12 cellular contexts compared by ENCODE assay signal in genomic region chr1:76879014-76879413, GRCh38. TPM values are rescaled to one million over a fixed set of nuclear protein-coding genes. Genes with fewer than 3 reads are reported as not detected.
A peak's percentile ranks its signal among the peaks of the same experiment; 100 is the strongest.
DNase-seq lines count a peak whose midpoint lies in the region; ATAC-seq and TF ChIP-seq lines count a peak whose summit lies in the region.
"Not testable (repeated sequence)": the region's sequence is repeated elsewhere in the genome, so short reads cannot be mapped to it uniquely, and the experiment has no call there.
"Had no signal": no experiment of that assay in that cellular context is flagged by ENCODE, and none has a peak within 500 bp of the region (broad histone marks: within the 10 kb centered on the region; RNA-seq: fewer than 3 reads in every experiment).

No MANE protein-coding gene starts in this region.

- intact Hi-C loops in PC-3 (cut with micrococcal nuclease); mammary epithelial cell (cut with micrococcal nuclease): not testable (repeated sequence)

- not testable (repeated sequence) for BruUV-seq in PC-3 (replicated peaks; lab: Mats Ljungman, UMichigan); mammary epithelial cell (replicated peaks; lab: Mats Ljungman, UMichigan)

- dilution Hi-C loops in mammary epithelial cell (cut with HindIII; ENCODE audit: low sequenced_read_pairs), result not testable (repeated sequence)

- POLR2A ChIA-PET in PC-3 (lab: Charles Lee; ENCODE audit: unreplicated experiment), result not testable (repeated sequence)

- H3K79me2 ChIP-seq in GM23248 (ENCODE audit: insufficient read depth); PC-3 (ENCODE audit: low read length); mammary epithelial cell (ENCODE audit: insufficient read depth, low read length); fibroblast of lung (ENCODE audit: control insufficient read depth, insufficient read depth, low read length): not testable (repeated sequence)

- H2AFZ ChIP-seq in GM23248; PC-3 (ENCODE audit: low read length); mammary epithelial cell (ENCODE audit: low read depth, low read length); fibroblast of lung (ENCODE audit: low read length): not testable (repeated sequence)

- peaks cover 37% of the 10 kb centered on the region for H3K4me1 ChIP-seq in GM23248 (ENCODE audit: insufficient read depth)
- H3K4me1 ChIP-seq in PC-3 (ENCODE audit: insufficient read depth, low read length); mammary epithelial cell (ENCODE audit: insufficient read depth, low read length); fibroblast of lung (ENCODE audit: control insufficient read depth, extremely low read depth, insufficient read depth, low read length): not testable (repeated sequence)

- H3K9ac ChIP-seq in GM23248; PC-3 (ENCODE audit: low read length); mammary epithelial cell (ENCODE audit: insufficient read depth, low read length); fibroblast of lung (ENCODE audit: insufficient read depth, low read length): not testable (repeated sequence)

- H3K4me3 ChIP-seq in GM23248; PC-3 (ENCODE audit: low read length); mammary epithelial cell (replicated peaks in 1 of 3; ENCODE audit: insufficient read depth in 1 of 3, low read depth in 2 of 3, low read length in 3 of 3); fibroblast of lung (replicated peaks in 1 of 4; ENCODE audit: control extremely low read depth in 1 of 4, insufficient read depth in 1 of 4, low read depth in 3 of 4, low read length in 4 of 4): not testable (repeated sequence)

- in situ Hi-C loops in GM23248 (cut with MboI); mammary epithelial cell (cut with MboI; ENCODE audit: low sequenced_read_pairs in 2 of 2): not testable (repeated sequence)

- H3K36me3 ChIP-seq in GM23248 (ENCODE audit: low read depth); PC-3 (ENCODE audit: low read depth, low read length); mammary epithelial cell (ENCODE audit: insufficient read depth, low read length); fibroblast of lung (ENCODE audit: control insufficient read depth, insufficient read depth, low read length): not testable (repeated sequence)

- ATAC-seq in PC-3, result peak; percentile 42

- peak; percentile 48 for DNase-seq in EH (ENCODE audit: low read depth)
- peak; percentile 28 for DNase-seq in GM23248
- peak; percentile 63 for DNase-seq in HT1080 (ENCODE audit: low read depth)
- peak; percentile 40 for DNase-seq in M059J (ENCODE audit: low read depth)
- DNase-seq in PC-3, result peak; percentile 68
- DNase-seq in mammary epithelial cell, result peak; percentile 20
- peak; percentile 6 to 29 for DNase-seq in fibroblast of lung (ENCODE audit: low read depth in 2 of 2)

- H3K9me2 ChIP-seq in GM23248 (ENCODE audit: insufficient read depth); PC-3 (replicated peaks; ENCODE audit: low read length): not testable (repeated sequence)

- not testable (repeated sequence) for H4K20me1 ChIP-seq in GM23248 (ENCODE audit: insufficient read depth); PC-3 (ENCODE audit: low read length); mammary epithelial cell (ENCODE audit: insufficient read depth, low read length); fibroblast of lung (ENCODE audit: control insufficient read depth, extremely low read depth, insufficient read depth, low read length)

- not testable (repeated sequence) for TF ChIP-seq CTCF in PC-3 (conservative IDR thresholded peaks at IDR 0.05; ENCODE audit: low read depth, low read length); mammary epithelial cell (conservative IDR thresholded peaks at IDR 0.05 in 1 of 2, IDR thresholded peaks at IDR 0.05 in 1 of 2; ENCODE audit: extremely low read depth in 1 of 2, insufficient read depth in 1 of 2, low read depth in 1 of 2, low read length in 2 of 2); fibroblast of lung (conservative IDR thresholded peaks at IDR 0.05 in 1 of 2, IDR thresholded peaks at IDR 0.05 in 1 of 2; ENCODE audit: low read depth in 1 of 2, low read length in 2 of 2)

- not testable (repeated sequence) for H3K9me3 ChIP-seq in GM23248 (ENCODE audit: low read depth); PC-3 (ENCODE audit: low read length); mammary epithelial cell (replicated peaks; ENCODE audit: insufficient read depth, low read length); fibroblast of lung (ENCODE audit: control insufficient read depth, insufficient read depth, low read depth, low read length)

- H3K27me3 ChIP-seq in GM23248 (replicated peaks; ENCODE audit: insufficient read depth); PC-3 (ENCODE audit: low read length); mammary epithelial cell (ENCODE audit: insufficient read depth, low read length); fibroblast of lung (ENCODE audit: control insufficient read depth, insufficient read depth, low read length): not testable (repeated sequence)

- peaks cover 22% of the 10 kb centered on the region for H3F3A ChIP-seq in GM23248 (ENCODE audit: insufficient read depth)
- H3F3A ChIP-seq in PC-3 (ENCODE audit: low read length, unreplicated experiment), result not testable (repeated sequence)

- H3K4me2 ChIP-seq in GM23248 (ENCODE audit: unreplicated experiment) (peak overlapping the region; percentile 4), PC-3 (ENCODE audit: low read length) (peak overlapping the region; percentile 34; the same call in 1 of the 2 replicates)
- H3K4me2 ChIP-seq in mammary epithelial cell (ENCODE audit: insufficient read depth, low read depth, low read length); fibroblast of lung (ENCODE audit: extremely low read depth, insufficient read depth, low read length): not testable (repeated sequence)

- not testable (repeated sequence) for H3K27ac ChIP-seq in GM23248; PC-3 (ENCODE audit: low read length); mammary epithelial cell (ENCODE audit: insufficient read depth, low read depth, low read length); fibroblast of lung (ENCODE audit: insufficient read depth, low read length)

- CTCF ChIA-PET in PC-3 (lab: Charles Lee); mammary epithelial cell (lab: Charles Lee; ENCODE audit: low non-redundant PET): not testable (repeated sequence)

RNA-seq across cellular contexts. Expression of gene ST6GALNAC5, which starts 11.7 kb away (rescaled TPM):
- total RNA-seq in GM23248 (2014; rRNA removed; shearing (Covaris generic)), result 12.1 and 12.2 TPM in 2 replicates
- 4.8 and 5.1 TPM in 2 replicates for polyA plus RNA-seq in GM23248 (2016; fragmentation: Nextera tagmentation; extraction: Ambion mirVana)
- 6.7 and 8.9 TPM in 2 replicates for total RNA-seq in HT1080 (2014; rRNA removed; shearing (Covaris generic))
- 0.54 and 0.72 TPM in 2 replicates for polyA plus RNA-seq in HT1080 (2015; cell fraction: cytosol; rRNA removed)
- polyA plus RNA-seq in HT1080 (2015; cell fraction: nucleus; rRNA removed), result 1.0 and 1.5 TPM in 2 replicates
- 1.4 and 2.0 TPM in 2 replicates for total RNA-seq in M059J (2014; rRNA removed; shearing (Covaris generic))
- total RNA-seq in PC-3 (2014; rRNA removed), result 0.36 and 1.2 TPM in 2 replicates
- 1 to 10 TPM; 1.1 to 3.7 TPM for total RNA-seq in mammary epithelial cell
- 6.3 TPM for polyA plus RNA-seq in mammary epithelial cell
- polyA minus RNA-seq in mammary epithelial cell, result not detected
- total RNA-seq in fibroblast of lung, result 0.83 and 1.3 TPM in 2 replicates
- polyA plus RNA-seq in fibroblast of lung, result 0.24 and 0.37 TPM in 2 replicates
- polyA plus RNA-seq in fibroblast of lung (2012), result 0.33 and 0.44 TPM in 2 replicates
- polyA minus RNA-seq in fibroblast of lung (ENCODE audit: low replicate concordance), result not detected in 2 replicates
- total RNA-seq: CD4-positive, alpha-beta T cell; CD8-positive, alpha-beta memory T cell; G401 had no signal
- polyA plus RNA-seq: A549; CD14-positive monocyte; CD8-positive, alpha-beta memory T cell had no signal

Comparison
In these comparisons a context has a peak if more than half of its experiments do, and no peak if none do; other contexts are left out.
1. DNase-seq: peak in every context shown above with its lines; median percentile 68 in PC-3; 63 in HT1080; 48 in EH; 40 in M059J; 28 in GM23248; 20 in mammary epithelial cell; 18 in fibroblast of lung.